ENCODE assay signal across 1 cellular context in genomic region chr2:36360063-36360462, GRCh38.
TF ChIP-seq lines count a peak whose summit lies in the region.

No MANE protein-coding gene starts in this region.

TF ChIP-seq in HepG2, 621 proteins besides CTCF, POLR2A, EP300 and RAD21:
- TF ChIP-seq DBP (CRISPR knock-in tag; IDR thresholded peaks at IDR 0.05; ENCODE audit: not compliant biosample characterization) = no peak
- no peak for TF ChIP-seq MXD1 (CRISPR knock-in tag; IDR thresholded peaks at IDR 0.05)
- no peak for TF ChIP-seq PHF20 (CRISPR knock-in tag; IDR thresholded peaks at IDR 0.05)
TF ChIP-seq in HepG2: peak in this region for 0.
